In the genomic region with DNA sequence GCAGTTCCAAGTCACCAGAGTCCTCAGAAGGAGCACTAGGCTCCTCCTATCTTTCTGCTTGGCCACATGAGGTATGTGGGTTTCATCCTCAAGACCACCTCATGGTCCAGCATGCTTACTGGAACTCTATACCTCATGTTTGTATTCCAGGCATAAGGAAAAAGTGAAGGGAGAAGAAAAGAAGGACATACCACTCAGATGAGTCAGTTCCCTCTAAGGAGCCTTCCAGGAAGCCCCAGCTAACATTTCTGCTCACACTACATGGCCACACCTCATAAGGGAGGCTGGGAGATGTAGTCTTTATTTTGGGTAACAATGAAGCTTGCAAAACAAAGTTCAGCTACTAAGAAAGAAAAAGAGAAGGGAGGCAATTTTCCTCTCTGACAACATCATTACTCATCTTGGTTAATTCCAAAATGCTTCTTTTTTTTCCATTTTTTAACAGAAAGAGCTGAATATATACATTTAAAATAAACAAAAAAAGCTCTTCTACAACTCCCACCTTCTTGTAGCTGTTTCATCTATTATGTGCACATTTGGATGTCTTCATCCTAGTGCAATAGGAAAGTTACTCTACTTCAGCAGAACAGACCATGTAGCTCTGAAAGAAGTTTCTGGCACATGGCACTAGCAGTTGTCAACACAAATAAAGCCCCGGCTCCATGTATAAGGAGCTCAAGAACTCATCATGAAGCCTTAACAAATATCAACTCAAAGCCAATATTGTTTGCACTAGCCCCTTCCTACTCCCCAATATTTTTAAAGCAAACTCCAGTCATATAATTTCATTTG, we compare ENCODE assay signal across 11 cellular contexts.
DNase-seq lines count a peak whose midpoint lies in the region; ATAC-seq and TF ChIP-seq lines count a peak whose summit lies in the region.
"Had no signal": no experiment of that assay in that cellular context is flagged by ENCODE, and none has a peak within 500 bp of the region (broad histone marks: within the 10 kb centered on the region; RNA-seq: fewer than 3 reads in every experiment).

No MANE protein-coding gene starts in this region.

- no peak overlapping the region for H3K27ac Mint-ChIP-seq in stimulated activated naive CD8-positive, alpha-beta T cell treated with anti-CD3 and anti-CD28 coated beads, Interleukin-15, amount 100 ng/mL, for 72 hours
- H3K27ac Mint-ChIP-seq in WTC11 = no peak overlapping the region
- H3K27ac Mint-ChIP-seq: activated T-cell treated with anti-CD3 and anti-CD28 coated beads, Interleukin-2, amount 50 U/mL, for 24 hours; CD4-positive, CD25-positive, alpha-beta regulatory T cell had no signal

- no peaks in the 10 kb centered on the region for H3K36me3 Mint-ChIP-seq in WTC11
- H3K36me3 Mint-ChIP-seq: CD4-positive, CD25-positive, alpha-beta regulatory T cell had no signal

- DNase-seq in stimulated activated naive CD8-positive, alpha-beta T cell treated with anti-CD3 and anti-CD28 coated beads, Interleukin-15, Interleukin-2, amounts not matched to agents 100 U/mL and 50 U/mL, for 24 hours = no peak
- no peak for DNase-seq in stimulated activated naive CD8-positive, alpha-beta T cell treated with anti-CD3 and anti-CD28 coated beads, Interleukin-15, amount 100 ng/mL, for 72 hours
- DNase-seq in WTC11 (ENCODE audit: low spot score) (no peak), iPS DF 19.7 (ENCODE audit: low read depth, low spot score) (peak; percentile 61), WERI-Rb-1 (no peak), H7 (no peak), T-helper 2 cell (no peak)
- DNase-seq: activated T-cell treated with anti-CD3 and anti-CD28 coated beads, Interleukin-2, amount 50 U/mL, for 24 hours; CD4-positive, CD25-positive, alpha-beta regulatory T cell had no signal

- no peak overlapping the region for H3K27ac ChIP-seq in WERI-Rb-1
- H3K27ac ChIP-seq: parathyroid adenoma had no signal

- H3K9me3 Mint-ChIP-seq in stimulated activated naive CD8-positive, alpha-beta T cell treated with anti-CD3 and anti-CD28 coated beads, Interleukin-15, amount 100 ng/mL, for 72 hours = no peaks in the 10 kb centered on the region
- H3K9me3 Mint-ChIP-seq in WTC11 = no peaks in the 10 kb centered on the region
- H3K9me3 Mint-ChIP-seq: activated T-cell treated with anti-CD3 and anti-CD28 coated beads, Interleukin-2, amount 50 U/mL, for 24 hours had no signal

- peak; percentile 55 for ATAC-seq in stimulated activated naive CD8-positive, alpha-beta T cell treated with anti-CD3 and anti-CD28 coated beads, Interleukin-15, Interleukin-2, amounts not matched to agents 100 U/mL and 50 U/mL, for 24 hours
- no peak for ATAC-seq in stimulated activated naive CD8-positive, alpha-beta T cell treated with anti-CD3 and anti-CD28 coated beads, Interleukin-15, amount 100 ng/mL, for 72 hours
- ATAC-seq in WTC11 = peak; percentile 84
- no peak for ATAC-seq in GM21423 (IDR thresholded peaks at IDR 0.05; ENCODE audit: unreplicated experiment)

- H3K27me3 Mint-ChIP-seq in stimulated activated naive CD8-positive, alpha-beta T cell treated with anti-CD3 and anti-CD28 coated beads, Interleukin-15, amount 100 ng/mL, for 72 hours = peaks cover 32% of the 10 kb centered on the region
- H3K27me3 Mint-ChIP-seq in WTC11 (ENCODE audit: low read depth) = no peaks in the 10 kb centered on the region

- CTCF ChIA-PET in WTC11 (lab: Charles Lee) = no interaction called here

- H3K4me3 ChIP-seq in WERI-Rb-1 (ENCODE audit: low read depth, low read length) (no peak overlapping the region), H7 (ENCODE audit: insufficient read depth, low read depth, low read length) (no peak overlapping the region)

- H3K9me3 ChIP-seq in WERI-Rb-1 (ENCODE audit: severe bottlenecking) = no peaks in the 10 kb centered on the region

- H3K27me3 ChIP-seq in WERI-Rb-1 (ENCODE audit: insufficient read depth, low read depth, severe bottlenecking) (no peaks in the 10 kb centered on the region), H7 (ENCODE audit: control insufficient read depth, insufficient read depth, low read length) (no peaks in the 10 kb centered on the region)

- no peaks in the 10 kb centered on the region for H3K4me1 Mint-ChIP-seq in stimulated activated naive CD8-positive, alpha-beta T cell treated with anti-CD3 and anti-CD28 coated beads, Interleukin-15, amount 100 ng/mL, for 72 hours
- H3K4me1 Mint-ChIP-seq in WTC11 = 0 out of 2 replicates have a peak, but pooled peaks cover 3% of the 10 kb centered on the region
- H3K4me1 Mint-ChIP-seq: CD4-positive, CD25-positive, alpha-beta regulatory T cell had no signal

- H3K4me3 Mint-ChIP-seq in stimulated activated naive CD8-positive, alpha-beta T cell treated with anti-CD3 and anti-CD28 coated beads, Interleukin-15, amount 100 ng/mL, for 72 hours = no peak overlapping the region
- no peak overlapping the region for H3K4me3 Mint-ChIP-seq in WTC11
- H3K4me3 Mint-ChIP-seq: activated T-cell treated with anti-CD3 and anti-CD28 coated beads, Interleukin-2, amount 50 U/mL, for 24 hours; CD4-positive, CD25-positive, alpha-beta regulatory T cell had no signal

- H3K36me3 ChIP-seq in WERI-Rb-1 = no peaks in the 10 kb centered on the region
- H3K36me3 ChIP-seq in H7 (replicated peaks; ENCODE audit: control insufficient read depth, insufficient read depth, low read length) = no peaks in the 10 kb centered on the region

- TF ChIP-seq CTCF in WTC11 (IDR thresholded peaks at IDR 0.05) = no peak
- no peak for TF ChIP-seq CTCF in WERI-Rb-1 (IDR thresholded peaks at IDR 0.05; ENCODE audit: low read depth, low read length)

- POLR2A ChIA-PET in WTC11 (lab: Charles Lee) = no interaction called here

TF ChIP-seq in WTC11, 78 proteins besides CTCF, POLR2A, EP300 and RAD21 (continues in another document):
- TF ChIP-seq, protein P1, sequence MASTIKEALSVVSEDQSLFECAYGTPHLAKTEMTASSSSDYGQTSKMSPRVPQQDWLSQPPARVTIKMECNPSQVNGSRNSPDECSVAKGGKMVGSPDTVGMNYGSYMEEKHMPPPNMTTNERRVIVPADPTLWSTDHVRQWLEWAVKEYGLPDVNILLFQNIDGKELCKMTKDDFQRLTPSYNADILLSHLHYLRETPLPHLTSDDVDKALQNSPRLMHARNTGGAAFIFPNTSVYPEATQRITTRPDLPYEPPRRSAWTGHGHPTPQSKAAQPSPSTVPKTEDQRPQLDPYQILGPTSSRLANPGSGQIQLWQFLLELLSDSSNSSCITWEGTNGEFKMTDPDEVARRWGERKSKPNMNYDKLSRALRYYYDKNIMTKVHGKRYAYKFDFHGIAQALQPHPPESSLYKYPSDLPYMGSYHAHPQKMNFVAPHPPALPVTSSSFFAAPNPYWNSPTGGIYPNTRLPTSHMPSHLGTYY (CRISPR knock-in tag; IDR thresholded peaks at IDR 0.05) = no peak
- TF ChIP-seq, protein P2, sequence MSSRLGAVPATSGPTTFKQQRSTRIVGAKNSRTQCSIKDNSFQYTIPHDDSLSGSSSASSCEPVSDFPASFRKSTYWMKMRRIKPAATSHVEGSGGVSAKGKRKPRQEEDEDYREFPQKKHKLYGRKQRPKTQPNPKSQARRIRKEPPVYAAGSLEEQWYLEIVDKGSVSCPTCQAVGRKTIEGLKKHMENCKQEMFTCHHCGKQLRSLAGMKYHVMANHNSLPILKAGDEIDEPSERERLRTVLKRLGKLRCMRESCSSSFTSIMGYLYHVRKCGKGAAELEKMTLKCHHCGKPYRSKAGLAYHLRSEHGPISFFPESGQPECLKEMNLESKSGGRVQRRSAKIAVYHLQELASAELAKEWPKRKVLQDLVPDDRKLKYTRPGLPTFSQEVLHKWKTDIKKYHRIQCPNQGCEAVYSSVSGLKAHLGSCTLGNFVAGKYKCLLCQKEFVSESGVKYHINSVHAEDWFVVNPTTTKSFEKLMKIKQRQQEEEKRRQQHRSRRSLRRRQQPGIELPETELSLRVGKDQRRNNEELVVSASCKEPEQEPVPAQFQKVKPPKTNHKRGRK (CRISPR knock-in tag; IDR thresholded peaks at IDR 0.05; ENCODE audit: borderline replicate concordance) = no peak
- TF ChIP-seq ESRRA (CRISPR knock-in tag; IDR thresholded peaks at IDR 0.05; ENCODE audit: borderline replicate concordance) (no peak), FOXP1 (CRISPR knock-in tag; IDR thresholded peaks at IDR 0.05; ENCODE audit: borderline replicate concordance) (no peak), ELF4 (CRISPR knock-in tag; IDR thresholded peaks at IDR 0.05; ENCODE audit: low read depth) (no peak), SMAD3 (CRISPR knock-in tag; IDR thresholded peaks at IDR 0.05; ENCODE audit: borderline replicate concordance) (no peak), ZNF423 (CRISPR knock-in tag; IDR thresholded peaks at IDR 0.05) (no peak)
- TF ChIP-seq, protein P3, sequence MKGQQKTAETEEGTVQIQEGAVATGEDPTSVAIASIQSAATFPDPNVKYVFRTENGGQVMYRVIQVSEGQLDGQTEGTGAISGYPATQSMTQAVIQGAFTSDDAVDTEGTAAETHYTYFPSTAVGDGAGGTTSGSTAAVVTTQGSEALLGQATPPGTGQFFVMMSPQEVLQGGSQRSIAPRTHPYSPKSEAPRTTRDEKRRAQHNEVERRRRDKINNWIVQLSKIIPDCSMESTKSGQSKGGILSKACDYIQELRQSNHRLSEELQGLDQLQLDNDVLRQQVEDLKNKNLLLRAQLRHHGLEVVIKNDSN (CRISPR knock-in tag; IDR thresholded peaks at IDR 0.05) = no peak
- TF ChIP-seq, protein P4, sequence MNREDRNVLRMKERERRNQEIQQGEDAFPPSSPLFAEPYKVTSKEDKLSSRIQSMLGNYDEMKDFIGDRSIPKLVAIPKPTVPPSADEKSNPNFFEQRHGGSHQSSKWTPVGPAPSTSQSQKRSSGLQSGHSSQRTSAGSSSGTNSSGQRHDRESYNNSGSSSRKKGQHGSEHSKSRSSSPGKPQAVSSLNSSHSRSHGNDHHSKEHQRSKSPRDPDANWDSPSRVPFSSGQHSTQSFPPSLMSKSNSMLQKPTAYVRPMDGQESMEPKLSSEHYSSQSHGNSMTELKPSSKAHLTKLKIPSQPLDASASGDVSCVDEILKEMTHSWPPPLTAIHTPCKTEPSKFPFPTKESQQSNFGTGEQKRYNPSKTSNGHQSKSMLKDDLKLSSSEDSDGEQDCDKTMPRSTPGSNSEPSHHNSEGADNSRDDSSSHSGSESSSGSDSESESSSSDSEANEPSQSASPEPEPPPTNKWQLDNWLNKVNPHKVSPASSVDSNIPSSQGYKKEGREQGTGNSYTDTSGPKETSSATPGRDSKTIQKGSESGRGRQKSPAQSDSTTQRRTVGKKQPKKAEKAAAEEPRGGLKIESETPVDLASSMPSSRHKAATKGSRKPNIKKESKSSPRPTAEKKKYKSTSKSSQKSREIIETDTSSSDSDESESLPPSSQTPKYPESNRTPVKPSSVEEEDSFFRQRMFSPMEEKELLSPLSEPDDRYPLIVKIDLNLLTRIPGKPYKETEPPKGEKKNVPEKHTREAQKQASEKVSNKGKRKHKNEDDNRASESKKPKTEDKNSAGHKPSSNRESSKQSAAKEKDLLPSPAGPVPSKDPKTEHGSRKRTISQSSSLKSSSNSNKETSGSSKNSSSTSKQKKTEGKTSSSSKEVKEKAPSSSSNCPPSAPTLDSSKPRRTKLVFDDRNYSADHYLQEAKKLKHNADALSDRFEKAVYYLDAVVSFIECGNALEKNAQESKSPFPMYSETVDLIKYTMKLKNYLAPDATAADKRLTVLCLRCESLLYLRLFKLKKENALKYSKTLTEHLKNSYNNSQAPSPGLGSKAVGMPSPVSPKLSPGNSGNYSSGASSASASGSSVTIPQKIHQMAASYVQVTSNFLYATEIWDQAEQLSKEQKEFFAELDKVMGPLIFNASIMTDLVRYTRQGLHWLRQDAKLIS (CRISPR knock-in tag; IDR thresholded peaks at IDR 0.05; ENCODE audit: borderline replicate concordance) = no peak

Comparison
In these comparisons a context has a peak if more than half of its experiments do, and no peak if none do; other contexts are left out.
1. ATAC-seq: peak in stimulated activated naive CD8-positive, alpha-beta T cell treated with anti-CD3 and anti-CD28 coated beads, Interleukin-15, Interleukin-2, amounts not matched to agents 100 U/mL and 50 U/mL, for 24 hours (single experiment) and WTC11 (single experiment); none in stimulated activated naive CD8-positive, alpha-beta T cell treated with anti-CD3 and anti-CD28 coated beads, Interleukin-15, amount 100 ng/mL, for 72 hours (single experiment) and GM21423 (single experiment).